1 cellular context compared by ENCODE assay signal in genomic region chr3:187619461-187619860, GRCh38.
TF ChIP-seq lines count a peak whose summit lies in the region.

No MANE protein-coding gene starts in this region.

TF ChIP-seq in GM12878, 131 proteins besides CTCF, POLR2A, EP300 and RAD21:
- TF ChIP-seq ZNF687 (IDR thresholded peaks at IDR 0.05) (no peak), ZNF384 (IDR thresholded peaks at IDR 0.05; ENCODE audit: borderline replicate concordance, low read depth, low read length) (no peak)
